Comparison of ENCODE assay signal across 16 cellular contexts in the genomic region with DNA sequence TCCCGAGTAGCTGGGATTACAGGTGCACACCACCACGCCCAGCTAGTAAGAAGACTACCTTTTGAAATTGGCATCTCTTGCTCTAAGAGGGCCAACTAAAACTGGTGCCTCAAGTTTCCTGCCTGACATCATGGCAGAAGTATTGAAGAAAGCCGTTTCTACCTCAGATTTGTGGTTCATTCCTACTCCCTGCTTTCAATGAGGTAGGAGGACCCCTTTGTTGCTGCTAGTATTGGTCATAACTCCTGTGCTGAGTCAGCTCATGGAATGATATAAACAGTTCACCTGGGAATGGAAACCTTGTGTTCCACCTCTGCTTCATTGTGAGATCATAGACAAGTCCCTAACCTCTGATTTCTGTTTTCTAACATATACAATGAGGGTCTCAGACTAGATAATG.
DNase-seq lines count a peak whose midpoint lies in the region; ATAC-seq, FAIRE-seq and TF ChIP-seq lines count a peak whose summit lies in the region.
"Had no signal": no experiment of that assay in that cellular context is flagged by ENCODE, and none has a peak within 500 bp of the region (broad histone marks: within the 10 kb centered on the region; RNA-seq: fewer than 3 reads in every experiment).

No MANE protein-coding gene starts in this region.

- peaks cover 2 to 3% of the 10 kb centered on the region in 2 experiments for H3K36me3 ChIP-seq in keratinocyte (ENCODE audit: control insufficient read depth in 2 of 2, extremely low read depth in 1 of 2, insufficient read depth in 2 of 2, low read length in 2 of 2)

- H4K20me1 ChIP-seq in H9 (ENCODE audit: control insufficient read depth, insufficient read depth, insufficient read length) = no peaks in the 10 kb centered on the region
- no peaks in the 10 kb centered on the region for H4K20me1 ChIP-seq in keratinocyte (ENCODE audit: control insufficient read depth, extremely low read depth, insufficient read depth, low read length)

- no peak for TF ChIP-seq CTCF in H9 (conservative IDR thresholded peaks at IDR 0.05)
- no peak for TF ChIP-seq CTCF in keratinocyte (optimal IDR thresholded peaks at IDR 0.05 in 1 of 3, IDR thresholded peaks at IDR 0.05 in 1 of 3, conservative IDR thresholded peaks at IDR 0.05 in 1 of 3; ENCODE audit: extremely low read depth in 1 of 3, insufficient read depth in 2 of 3, low read length in 3 of 3)

- no peaks in the 10 kb centered on the region for H3K9me1 ChIP-seq in keratinocyte (ENCODE audit: control insufficient read depth, extremely low read depth, insufficient read depth, low read length)

- H3K14ac ChIP-seq in H9 (ENCODE audit: insufficient read depth, low read length) = no peak overlapping the region

- H3K27ac Mint-ChIP-seq in activated CD4-positive, alpha-beta T cell treated with anti-CD3 and anti-CD28 coated beads for 36 hours = peak overlapping the region; percentile 76
- no peak overlapping the region for H3K27ac Mint-ChIP-seq in activated CD4-positive, alpha-beta T cell treated with anti-CD3 and anti-CD28 coated beads, Interleukin-2, amount 10 ng/mL, durations not matched to agents 7 days and 5 days
- no peak overlapping the region for H3K27ac Mint-ChIP-seq in H9
- H3K27ac Mint-ChIP-seq in activated T-helper 1 cell treated with anti-CD3 and anti-CD28 coated beads, Interleukin-12 subunit alpha, Interleukin-12 subunit beta, Interleukin-2, Interleukin-4 antibody, amounts not matched to agents 30 ng/mL and 10 ng/mL and 1 ng/mL, durations not matched to agents 14 hours and 24 hours and 36 hours = peak overlapping the region; percentile 35
- H3K27ac Mint-ChIP-seq: memory B cell had no signal

- no peak overlapping the region for H3K23ac ChIP-seq in H9 (ENCODE audit: insufficient read length, low read depth, low read length)

- H3K4me2 ChIP-seq in H9 (ENCODE audit: insufficient read depth, insufficient read length, low read length) (no peak overlapping the region), keratinocyte (ENCODE audit: control insufficient read depth, extremely low read depth, insufficient read depth, low read depth, low read length) (peak overlapping the region; percentile 34)

- no peak overlapping the region for H4K5ac ChIP-seq in H9 (ENCODE audit: insufficient read length, low read depth, low read length)

- H2BK120ac ChIP-seq in H9 (ENCODE audit: low read depth, low read length, poor library complexity, severe bottlenecking) = no peak overlapping the region

- H3K27me3 Mint-ChIP-seq in activated CD4-positive, alpha-beta T cell treated with anti-CD3 and anti-CD28 coated beads for 36 hours = no peaks in the 10 kb centered on the region
- H3K27me3 Mint-ChIP-seq in activated CD4-positive, alpha-beta T cell treated with anti-CD3 and anti-CD28 coated beads, Interleukin-2, amount 10 ng/mL, durations not matched to agents 7 days and 5 days = no peaks in the 10 kb centered on the region
- H3K27me3 Mint-ChIP-seq in H9 (ENCODE audit: low read depth) = no peaks in the 10 kb centered on the region
- H3K27me3 Mint-ChIP-seq in activated T-helper 1 cell treated with anti-CD3 and anti-CD28 coated beads, Interleukin-12 subunit alpha, Interleukin-12 subunit beta, Interleukin-2, Interleukin-4 antibody, amounts not matched to agents 30 ng/mL and 10 ng/mL and 1 ng/mL, durations not matched to agents 14 hours and 24 hours and 36 hours (ENCODE audit: insufficient read depth) = no peaks in the 10 kb centered on the region
- H3K27me3 Mint-ChIP-seq: CD8-positive, alpha-beta memory T cell; memory B cell had no signal

- no peak overlapping the region for H3K9ac ChIP-seq in H9 (ENCODE audit: extremely low read depth, insufficient read length, low read length)
- H3K9ac ChIP-seq in keratinocyte (ENCODE audit: control insufficient read depth, extremely low read depth, insufficient read depth, low read length) = peak overlapping the region; percentile 16

- peaks cover 9% of the 10 kb centered on the region; the same call in 1 of the 2 replicates for H3K4me1 ChIP-seq in H9 (ENCODE audit: insufficient read depth, low read length)
- H3K4me1 ChIP-seq in keratinocyte (ENCODE audit: control insufficient read depth, extremely low read depth, insufficient read depth, low read length) = peaks cover 49% of the 10 kb centered on the region

- no peak overlapping the region for H2BK20ac ChIP-seq in H9 (ENCODE audit: low read depth, low read length, poor library complexity, severe bottlenecking)

- peak; percentile 36 for ATAC-seq in activated CD4-positive, alpha-beta T cell treated with anti-CD3 and anti-CD28 coated beads for 36 hours

- intact Hi-C loops in activated CD4-positive, alpha-beta T cell treated with anti-CD3 and anti-CD28 coated beads for 36 hours (cut with DNase I, micrococcal nuclease) = loop anchor here in 1 of 2 experiments (2.0 kb wide), 1 partner anchor 15 kb away; no protein-coding TSS in a partner anchor
- intact Hi-C loops in activated T-helper 1 cell treated with anti-CD3 and anti-CD28 coated beads, Interleukin-12 subunit alpha, Interleukin-12 subunit beta, Interleukin-2, Interleukin-4 antibody, amounts not matched to agents 30 ng/mL and 10 ng/mL and 1 ng/mL, durations not matched to agents 14 hours and 24 hours and 36 hours (cut with micrococcal nuclease) = no loop called here

- POLR2A ChIA-PET in activated CD4-positive, alpha-beta T cell treated with anti-CD3 and anti-CD28 coated beads for 36 hours (lab: Charles Lee) = no interaction called here
- POLR2A ChIA-PET in activated CD4-positive, alpha-beta T cell treated with anti-CD3 and anti-CD28 coated beads, Interleukin-2, amount 10 ng/mL, durations not matched to agents 7 days and 5 days (lab: Charles Lee) = no interaction called here

- no peak overlapping the region for H2AFZ ChIP-seq in H9 (ENCODE audit: low read length)
- H2AFZ ChIP-seq in keratinocyte (ENCODE audit: control insufficient read depth, low read length) = no peak overlapping the region

- no peak overlapping the region for H3K4ac ChIP-seq in H9 (ENCODE audit: low read depth, low read length)

- H3K18ac ChIP-seq in H9 (ENCODE audit: insufficient read length, low read depth, low read length) = no peak overlapping the region

- WGBS in H9 (ENCODE audit: extremely low coverage, insufficient read length, low lambda C conversion rate) = no CpG with 5 or more reads among the region's 3 CpGs

- no peak overlapping the region for H2BK15ac ChIP-seq in H9 (ENCODE audit: low read depth, low read length)

- H2BK5ac ChIP-seq in H9 (ENCODE audit: insufficient read length, low read length) = no peak overlapping the region

- no peak overlapping the region for H3T11ph ChIP-seq in H9 (ENCODE audit: low read length)

- no peak overlapping the region for H2AK5ac ChIP-seq in H9 (ENCODE audit: insufficient read length, low read length)

- no peaks in the 10 kb centered on the region for H3K23me2 ChIP-seq in H9 (ENCODE audit: insufficient read length, low read depth, low read length, poor library complexity, severe bottlenecking)

- H3K4me1 Mint-ChIP-seq in activated CD4-positive, alpha-beta T cell treated with anti-CD3 and anti-CD28 coated beads for 36 hours = peaks cover 59% of the 10 kb centered on the region
- peaks cover 47% of the 10 kb centered on the region for H3K4me1 Mint-ChIP-seq in activated CD4-positive, alpha-beta T cell treated with anti-CD3 and anti-CD28 coated beads, Interleukin-2, amount 10 ng/mL, durations not matched to agents 7 days and 5 days
- H3K4me1 Mint-ChIP-seq in H9 = peaks cover 59 to 67% of the 10 kb centered on the region in 2 experiments
- peaks cover 81% of the 10 kb centered on the region for H3K4me1 Mint-ChIP-seq in activated T-helper 1 cell treated with anti-CD3 and anti-CD28 coated beads, Interleukin-12 subunit alpha, Interleukin-12 subunit beta, Interleukin-2, Interleukin-4 antibody, amounts not matched to agents 30 ng/mL and 10 ng/mL and 1 ng/mL, durations not matched to agents 14 hours and 24 hours and 36 hours (ENCODE audit: low read depth)

- H3K36me3 Mint-ChIP-seq in activated CD4-positive, alpha-beta T cell treated with anti-CD3 and anti-CD28 coated beads for 36 hours (ENCODE audit: low read depth) = peaks cover 65% of the 10 kb centered on the region
- peaks cover 68% of the 10 kb centered on the region for H3K36me3 Mint-ChIP-seq in activated CD4-positive, alpha-beta T cell treated with anti-CD3 and anti-CD28 coated beads, Interleukin-2, amount 10 ng/mL, durations not matched to agents 7 days and 5 days (ENCODE audit: low read depth)
- H3K36me3 Mint-ChIP-seq in H9 (ENCODE audit: insufficient read depth in 1 of 3, low read depth in 3 of 3) = peaks cover 0 to 4% (median 0%) of the 10 kb centered on the region in 3 experiments; a peak in 3 of 7 replicates
- H3K36me3 Mint-ChIP-seq in activated T-helper 1 cell treated with anti-CD3 and anti-CD28 coated beads, Interleukin-12 subunit alpha, Interleukin-12 subunit beta, Interleukin-2, Interleukin-4 antibody, amounts not matched to agents 30 ng/mL and 10 ng/mL and 1 ng/mL, durations not matched to agents 14 hours and 24 hours and 36 hours (ENCODE audit: low read depth) = peaks cover 61% of the 10 kb centered on the region

- FAIRE-seq in keratinocyte (lab: Jason Lieb, UNC) = peak; percentile 90

- H3K79me2 ChIP-seq in H9 (ENCODE audit: insufficient read depth, low read length) = no peaks in the 10 kb centered on the region
- peaks cover 76% of the 10 kb centered on the region for H3K79me2 ChIP-seq in keratinocyte (ENCODE audit: control insufficient read depth, insufficient read depth, low read length)

- no peak overlapping the region for H3K27ac ChIP-seq in H9 (ENCODE audit: insufficient read length, low read depth, low read length)
- peak overlapping the region; percentile 65 for H3K27ac ChIP-seq in keratinocyte (ENCODE audit: control insufficient read depth, insufficient read depth, low read length)

- no peak overlapping the region for H3K4me3 ChIP-seq in keratinocyte (ENCODE audit: control insufficient read depth in 2 of 3, extremely low read depth in 1 of 3, insufficient read depth in 2 of 3, low read depth in 1 of 3, low read length in 3 of 3)

- no peaks in the 10 kb centered on the region for H3K79me1 ChIP-seq in H9 (ENCODE audit: insufficient read depth, low read depth, low read length, poor library complexity, severe bottlenecking)

- DNase-seq in activated CD4-positive, alpha-beta T cell treated with anti-CD3 and anti-CD28 coated beads for 36 hours = no peak
- no peak for DNase-seq in activated CD4-positive, alpha-beta T cell treated with anti-CD3 and anti-CD28 coated beads, Interleukin-2, amount 10 ng/mL, durations not matched to agents 7 days and 5 days
- DNase-seq in H9 (no peak), keratinocyte (ENCODE audit: low read depth, low spot score) (no peak), iPS-NIHi7 (ENCODE audit: extremely low spot score) (no peak), superior temporal gyrus (ENCODE audit: extremely low spot score) (no peak), NCI-H1092 (lab: John Stamatoyannopoulos, UW) (no peak)
- no peak for DNase-seq in activated T-helper 1 cell treated with anti-CD3 and anti-CD28 coated beads, Interleukin-12 subunit alpha, Interleukin-12 subunit beta, Interleukin-2, Interleukin-4 antibody, amounts not matched to agents 30 ng/mL and 10 ng/mL and 1 ng/mL, durations not matched to agents 14 hours and 24 hours and 36 hours (ENCODE audit: low spot score)
- DNase-seq: activated CD4-positive, CD25-positive, alpha-beta regulatory T cell; amygdala; CD8-positive, alpha-beta memory T cell; KG1; NCI-H1436 treated with DMSO at 0.1 percent for 48 hours; SHP77; stimulated activated naive CD4-positive, alpha-beta T cell had no signal

- no peak overlapping the region for H4K8ac ChIP-seq in H9 (replicated peaks; ENCODE audit: insufficient read length, low read depth, low read length)

- CTCF ChIA-PET in activated CD4-positive, alpha-beta T cell treated with anti-CD3 and anti-CD28 coated beads for 36 hours (lab: Charles Lee) = interaction anchor here (0.5 to 1.5 kb wide), 2 partner anchors 25 to 1671 kb away, joined by 4 read pairs; no protein-coding TSS in a partner anchor
- CTCF ChIA-PET in activated CD4-positive, alpha-beta T cell treated with anti-CD3 and anti-CD28 coated beads, Interleukin-2, amount 10 ng/mL, durations not matched to agents 7 days and 5 days (lab: Charles Lee) = no interaction called here

- H3K4me3 Mint-ChIP-seq in activated CD4-positive, alpha-beta T cell treated with anti-CD3 and anti-CD28 coated beads for 36 hours = no peak overlapping the region
- no peak overlapping the region for H3K4me3 Mint-ChIP-seq in activated CD4-positive, alpha-beta T cell treated with anti-CD3 and anti-CD28 coated beads, Interleukin-2, amount 10 ng/mL, durations not matched to agents 7 days and 5 days
- no peak overlapping the region for H3K4me3 Mint-ChIP-seq in H9
- no peak overlapping the region for H3K4me3 Mint-ChIP-seq in activated T-helper 1 cell treated with anti-CD3 and anti-CD28 coated beads, Interleukin-12 subunit alpha, Interleukin-12 subunit beta, Interleukin-2, Interleukin-4 antibody, amounts not matched to agents 30 ng/mL and 10 ng/mL and 1 ng/mL, durations not matched to agents 14 hours and 24 hours and 36 hours
- H3K4me3 Mint-ChIP-seq: CD8-positive, alpha-beta memory T cell; memory B cell had no signal

- H4K91ac ChIP-seq in H9 (ENCODE audit: insufficient read length, low read depth, low read length) = no peak overlapping the region

- H3K9me3 Mint-ChIP-seq in activated CD4-positive, alpha-beta T cell treated with anti-CD3 and anti-CD28 coated beads for 36 hours (ENCODE audit: low read depth) = no peaks in the 10 kb centered on the region
- H3K9me3 Mint-ChIP-seq in activated CD4-positive, alpha-beta T cell treated with anti-CD3 and anti-CD28 coated beads, Interleukin-2, amount 10 ng/mL, durations not matched to agents 7 days and 5 days = no peaks in the 10 kb centered on the region
- no peaks in the 10 kb centered on the region; a peak in 1 of 5 replicates for H3K9me3 Mint-ChIP-seq in H9
- H3K9me3 Mint-ChIP-seq in activated T-helper 1 cell treated with anti-CD3 and anti-CD28 coated beads, Interleukin-12 subunit alpha, Interleukin-12 subunit beta, Interleukin-2, Interleukin-4 antibody, amounts not matched to agents 30 ng/mL and 10 ng/mL and 1 ng/mL, durations not matched to agents 14 hours and 24 hours and 36 hours = no peaks in the 10 kb centered on the region
- H3K9me3 Mint-ChIP-seq: CD8-positive, alpha-beta memory T cell had no signal

- dilution Hi-C loops in keratinocyte (cut with MboI; ENCODE audit: extremely low pct_ligation_motif_present, low sequenced_read_pairs) = no loop called here

- H3K9me3 ChIP-seq in H9 (ENCODE audit: control insufficient read depth, low read depth, low read length) (no peaks in the 10 kb centered on the region), keratinocyte (ENCODE audit: control insufficient read depth, low read depth, low read length) (no peaks in the 10 kb centered on the region)

- H3K27me3 ChIP-seq in H9 (ENCODE audit: insufficient read depth, low read length) = no peaks in the 10 kb centered on the region
- no peaks in the 10 kb centered on the region for H3K27me3 ChIP-seq in keratinocyte (ENCODE audit: control insufficient read depth, extremely low read depth, insufficient read depth, low read length)

- peak overlapping the region; percentile 1 for H2BK12ac ChIP-seq in H9 (ENCODE audit: insufficient read length, low read depth, low read length)

- H3K56ac ChIP-seq in H9 (ENCODE audit: insufficient read length, low read depth, low read length) = no peak overlapping the region

Comparison
In these comparisons a context has a peak if more than half of its experiments do, and no peak if none do; other contexts are left out.
1. H3K27ac Mint-ChIP-seq: peak in activated CD4-positive, alpha-beta T cell treated with anti-CD3 and anti-CD28 coated beads for 36 hours (single experiment) and activated T-helper 1 cell treated with anti-CD3 and anti-CD28 coated beads, Interleukin-12 subunit alpha, Interleukin-12 subunit beta, Interleukin-2, Interleukin-4 antibody, amounts not matched to agents 30 ng/mL and 10 ng/mL and 1 ng/mL, durations not matched to agents 14 hours and 24 hours and 36 hours (single experiment); none in activated CD4-positive, alpha-beta T cell treated with anti-CD3 and anti-CD28 coated beads, Interleukin-2, amount 10 ng/mL, durations not matched to agents 7 days and 5 days (single experiment) and H9 (0 of 3).